Comparison of ENCODE assay signal across 26 cellular contexts in the genomic region with DNA sequence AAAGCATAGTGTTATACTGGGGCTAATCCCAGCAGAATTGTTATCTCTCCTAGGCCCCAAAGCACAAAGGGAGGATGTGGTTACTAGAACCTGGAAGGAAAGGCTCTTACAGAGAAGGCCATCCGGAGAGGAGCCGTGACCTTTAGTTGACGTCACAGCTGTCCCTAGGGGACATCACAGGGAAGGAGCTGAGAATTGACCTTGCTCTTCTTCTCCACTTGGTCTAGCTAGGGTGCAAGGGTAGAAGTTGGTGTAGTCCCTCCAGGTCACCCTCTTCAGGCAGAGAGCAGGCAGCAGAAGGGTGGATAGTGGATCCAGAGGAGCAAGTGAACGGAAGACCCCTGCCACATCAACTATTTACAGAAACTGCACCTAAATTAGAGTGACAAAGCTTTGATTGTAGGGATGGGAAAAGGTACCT. TPM values are rescaled to one million over a fixed set of nuclear protein-coding genes. Genes with fewer than 3 reads are reported as not detected.
DNase-seq lines count a peak whose midpoint lies in the region; ATAC-seq, FAIRE-seq and TF ChIP-seq lines count a peak whose summit lies in the region.
"Had no signal": no experiment of that assay in that cellular context is flagged by ENCODE, and none has a peak within 500 bp of the region (broad histone marks: within the 10 kb centered on the region; RNA-seq: fewer than 3 reads in every experiment).

No MANE protein-coding gene starts in this region.

- no peak for TF ChIP-seq CTCF in left ventricle myocardium inferior (IDR thresholded peaks at IDR 0.05; ENCODE audit: borderline replicate concordance)
- no peak for TF ChIP-seq CTCF in brain microvascular endothelial cell (IDR thresholded peaks at IDR 0.05; ENCODE audit: low read depth, low read length, missing control alignments)

- ATAC-seq in right cardiac atrium = peak; percentile 75 to 98
- ATAC-seq: activated CD4-positive, CD25-positive, alpha-beta regulatory T cell treated with anti-CD3 and anti-CD28 coated beads, Interleukin-2, amount 50 U/mL, for 24 hours; naive thymus-derived CD4-positive, alpha-beta T cell; stimulated activated effector memory CD8-positive, alpha-beta T cell treated with anti-CD3 and anti-CD28 coated beads, Interleukin-12 subunit alpha, Interleukin-12 subunit beta, amount 100 ng/mL, for 72 hours had no signal

- no peaks in the 10 kb centered on the region for H3K27me3 ChIP-seq in left ventricle myocardium inferior (ENCODE audit: low read depth)
- H3K27me3 ChIP-seq in brain microvascular endothelial cell (replicated peaks) = no peaks in the 10 kb centered on the region
- no peaks in the 10 kb centered on the region for H3K27me3 ChIP-seq in right cardiac atrium (ENCODE audit: control insufficient read depth, insufficient read depth)
- H3K27me3 ChIP-seq: BE2C, esophagus squamous epithelium had no signal

- peak overlapping the region; percentile 38 for H3K27ac ChIP-seq in left ventricle myocardium inferior (replicated peaks)
- no peak overlapping the region for H3K27ac ChIP-seq in brain microvascular endothelial cell
- H3K27ac ChIP-seq in right cardiac atrium (ENCODE audit: low read length) = no peak overlapping the region
- H3K27ac ChIP-seq: esophagus squamous epithelium, GM23248, KMS-11, spleen had no signal

- intact Hi-C loops in left ventricle myocardium inferior (cut with micrococcal nuclease) (no loop called here), cardiac septum (cut with DNase I) (no loop called here), right cardiac atrium (cut with DNase I) (no loop called here)

- H3K4me1 ChIP-seq in left ventricle myocardium inferior (peaks cover 9% of the 10 kb centered on the region), right cardiac atrium (ENCODE audit: control insufficient read depth, insufficient read depth, low read length) (peaks cover 2% of the 10 kb centered on the region)
- H3K4me1 ChIP-seq: BE2C, Caco-2 had no signal

- WGBS in right cardiac atrium = 56% methylated on average over 4 of the region's 4 CpGs

- in situ Hi-C loops in brain microvascular endothelial cell (cut with HindIII; ENCODE audit: low pct_ligation_motif_present, low sequenced_read_pairs) = no loop called here

- H3K36me3 ChIP-seq in left ventricle myocardium inferior (no peaks in the 10 kb centered on the region), brain microvascular endothelial cell (replicated peaks) (no peaks in the 10 kb centered on the region)
- H3K36me3 ChIP-seq: BE2C, esophagus squamous epithelium, spleen had no signal

- H3K9me3 ChIP-seq in left ventricle myocardium inferior (replicated peaks) (no peaks in the 10 kb centered on the region), right cardiac atrium (ENCODE audit: control insufficient read depth, low read length) (no peaks in the 10 kb centered on the region)
- H3K9me3 ChIP-seq: BE2C, Caco-2, esophagus squamous epithelium, spleen had no signal

- DNase-seq in left ventricle myocardium inferior (peak; percentile 22), cardiac septum (ENCODE audit: low spot score) (no peak), brain microvascular endothelial cell (peak; percentile 68), right cardiac atrium (peak; percentile 49 to 60 (median 59)), NCI-H1694 treated with DMSO at 0.1 percent for 48 hours (lab: John Stamatoyannopoulos, UW) (no peak), frontal cortex (ENCODE audit: low spot score in 2 of 2) (no peak), occipital lobe (lab: John Stamatoyannopoulos, UW) (no peak), NCI-H128 (lab: John Stamatoyannopoulos, UW; ENCODE audit: unreplicated experiment) (no peak)
- DNase-seq: activated CD4-positive, alpha-beta memory T cell treated with anti-CD3 and anti-CD28 coated beads for 36 hours; BE2C; Caco-2; DMS79 treated with DMSO at 0.1 percent for 48 hours; effector memory CD4-positive, alpha-beta T cell; esophagus squamous epithelium; GM23248; naive thymus-derived CD4-positive, alpha-beta T cell; NCI-H146; NCI-H524 treated with DMSO at 0.1 percent for 48 hours; retina; RPMI8226; spleen; stimulated activated CD4-positive, alpha-beta T cell treated with anti-CD3 and anti-CD28 coated beads, Interleukin-2, amount 100 ng/mL, for 48 hours had no signal

- H3K4me3 ChIP-seq in left ventricle myocardium inferior = no peak overlapping the region
- no peak overlapping the region for H3K4me3 ChIP-seq in brain microvascular endothelial cell (ENCODE audit: low read depth, low read length)
- no peak overlapping the region for H3K4me3 ChIP-seq in right cardiac atrium (ENCODE audit: low read length)
- H3K4me3 ChIP-seq: esophagus squamous epithelium, GM23248, spleen had no signal

- FAIRE-seq in frontal cortex (lab: Jason Lieb, UNC) = no peak
- FAIRE-seq: urothelium cell line had no signal

RNA-seq across cellular contexts. Expression of a gene that starts 22.8 kb away (rescaled TPM):
- 4.1 TPM for total RNA-seq in left ventricle myocardium inferior
- 9.8 TPM for total RNA-seq in cardiac septum
- 10 to 100 TPM in 1 of 4 donors, 1 to 10 TPM in 3; 6.7 to 10.6 (median 8.3) TPM for total RNA-seq in right cardiac atrium
- polyA plus RNA-seq in right cardiac atrium = 3.5 TPM
- total RNA-seq in frontal cortex = 12.2 TPM
- 9.8 TPM for total RNA-seq in occipital lobe
- polyA plus RNA-seq: naive thymus-derived CD4-positive, alpha-beta T cell had no signal

Comparison
In these comparisons a context has a peak if more than half of its experiments do, and no peak if none do; other contexts are left out.
1. DNase-seq: peak in left ventricle myocardium inferior (single experiment), brain microvascular endothelial cell (single experiment) and right cardiac atrium (3 of 3); none in cardiac septum (single experiment), NCI-H1694 treated with DMSO at 0.1 percent for 48 hours (single experiment), frontal cortex (0 of 2), occipital lobe (single experiment) and NCI-H128 (single experiment).